In the genomic region with DNA sequence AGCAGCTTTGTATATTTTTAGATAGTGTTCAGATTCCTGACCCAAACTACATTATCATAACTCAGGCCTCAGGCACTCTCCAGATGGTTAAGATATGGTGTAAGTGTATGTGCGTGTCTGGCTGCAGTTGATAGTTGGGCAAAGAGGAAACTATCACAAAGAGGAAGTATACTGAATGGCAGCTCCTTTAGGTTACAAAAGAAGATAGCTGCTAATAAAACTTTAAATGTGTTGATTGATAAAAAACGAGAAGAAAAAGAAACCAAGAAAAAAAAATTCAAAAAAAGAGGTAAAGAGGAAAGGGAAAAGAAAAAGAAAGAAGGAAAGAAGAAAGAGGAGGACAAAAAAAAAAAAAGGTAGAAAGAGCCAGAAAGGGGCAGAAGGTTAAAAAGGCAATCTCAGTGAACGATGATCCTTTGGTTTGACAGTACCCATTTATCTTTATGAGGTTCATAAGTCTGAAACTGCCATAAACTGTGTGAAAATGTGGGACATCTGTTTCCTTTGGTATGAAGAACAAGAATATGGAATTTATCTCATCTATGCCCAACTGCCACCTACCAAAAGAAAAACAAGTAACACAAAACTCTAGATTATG, we compare ENCODE assay signal across 8 cellular contexts. TPM values are rescaled to one million over a fixed set of nuclear protein-coding genes. Genes with fewer than 3 reads are reported as not detected.
DNase-seq lines count a peak whose midpoint lies in the region; ATAC-seq and TF ChIP-seq lines count a peak whose summit lies in the region.

No MANE protein-coding gene starts in this region.

- no peaks in the 10 kb centered on the region for H4K20me1 ChIP-seq in hepatocyte (ENCODE audit: insufficient read depth, poor library complexity, severe bottlenecking)

- TF ChIP-seq CTCF in GM10266 (IDR thresholded peaks at IDR 0.05; ENCODE audit: control insufficient read depth, insufficient read depth, low read depth, missing control alignments), result no peak
- no peak for TF ChIP-seq CTCF in Panc1 (IDR thresholded peaks at IDR 0.05)
- no peak for TF ChIP-seq CTCF in hepatocyte (IDR thresholded peaks at IDR 0.05; ENCODE audit: poor library complexity)

- ATAC-seq in HG02588 (IDR thresholded peaks at IDR 0.05; ENCODE audit: unreplicated experiment) (peak; percentile 65), Panc1 (peak; percentile 71; the same call in 1 of the 2 replicates)

- H3K27ac ChIP-seq in Panc1 (ENCODE audit: low read length), result peak overlapping the region; percentile 7; the same call in 1 of the 2 replicates
- peak overlapping the region; percentile 14 for H3K27ac ChIP-seq in hepatocyte

- 46% methylated on average over 3 of the region's 3 CpGs for WGBS in hepatocyte (ENCODE audit: low lambda C conversion rate, missing lambda C conversion rate)

- DNase-seq in GM10266 (ENCODE audit: extremely low spot score), result peak; percentile 26
- no peak for DNase-seq in Panc1 (ENCODE audit: low read depth, low spot score)
- peak; percentile 12 for DNase-seq in hepatocyte (ENCODE audit: low spot score)
- no peak for DNase-seq in NCI-H446 (lab: John Stamatoyannopoulos, UW)
- DNase-seq in activated CD8-positive, alpha-beta memory T cell treated with anti-CD3 and anti-CD28 coated beads, Interleukin-2, amount 50 U/mL, for 48 hours, result no peak
- DNase-seq in activated CD4-positive, CD25-positive, alpha-beta regulatory T cell treated with anti-CD3 and anti-CD28 coated beads, Interleukin-2, amount 50 U/mL, for 72 hours, result no peak
- no peak for DNase-seq in cerebellar nuclear complex (lab: John Stamatoyannopoulos, UW)

- intact Hi-C loops in Panc1 (cut with micrococcal nuclease; ENCODE audit: unreplicated experiment), result no loop called here

- H3K9me2 ChIP-seq in hepatocyte (replicated peaks; ENCODE audit: insufficient read depth), result no peaks in the 10 kb centered on the region

- peaks cover 2% of the 10 kb centered on the region for H3K79me2 ChIP-seq in hepatocyte

- H3K4me2 ChIP-seq in hepatocyte, result peak overlapping the region; percentile 24

- in situ Hi-C loops in Panc1 (cut with HindIII; ENCODE audit: low pct_unique_long_range_greater_than_20kb, low sequenced_read_pairs), result no loop called here

- H3K9me3 ChIP-seq in Panc1 (ENCODE audit: control insufficient read depth, insufficient read depth, low read depth, low read length), result no peaks in the 10 kb centered on the region
- H3K9me3 ChIP-seq in hepatocyte (ENCODE audit: low read depth), result peaks cover 3% of the 10 kb centered on the region

- H3K36me3 ChIP-seq in Panc1 (ENCODE audit: control insufficient read depth, insufficient read depth, low read length) (no peaks in the 10 kb centered on the region), hepatocyte (replicated peaks; ENCODE audit: insufficient read depth, low read depth) (no peaks in the 10 kb centered on the region)

- H3K4me1 ChIP-seq in Panc1 (ENCODE audit: control insufficient read depth, insufficient read depth, low read length) (peaks cover 5% of the 10 kb centered on the region; the same call in 1 of the 2 replicates), hepatocyte (ENCODE audit: insufficient read depth) (no peaks in the 10 kb centered on the region)

- H2AFZ ChIP-seq in hepatocyte, result no peak overlapping the region

- no TSS peak for BruUV-seq in Panc1 (replicated peaks; lab: Mats Ljungman, UMichigan)

- H3K27me3 ChIP-seq in Panc1 (ENCODE audit: control insufficient read depth, insufficient read depth, low read length) (no peaks in the 10 kb centered on the region), hepatocyte (no peaks in the 10 kb centered on the region)

- H3K4me3 ChIP-seq in Panc1 (ENCODE audit: low read depth in 2 of 2, low read length in 2 of 2) (no peak overlapping the region), hepatocyte (no peak overlapping the region)

- POLR2A ChIA-PET in Panc1 (lab: Charles Lee), result no interaction called here

- CTCF ChIA-PET in Panc1 (lab: Charles Lee), result no interaction called here

RNA-seq across cellular contexts. Expression of a gene that starts 42.2 kb away (rescaled TPM):
- total RNA-seq in Panc1 (2021; ENCODE audit: unreplicated experiment) (30.5 TPM), hepatocyte (19.1 and 20.0 TPM in 2 replicates)
- 21.2 TPM for polyA plus RNA-seq in Panc1 (2012; ENCODE audit: insufficient read length)
- 28.7 and 38.4 TPM in 2 replicates for polyA plus RNA-seq in hepatocyte

RNA-seq across cellular contexts. Expression of a gene that starts 45.8 kb away (rescaled TPM):
- total RNA-seq in Panc1 (2021; ENCODE audit: unreplicated experiment), result 37.4 TPM
- polyA plus RNA-seq in Panc1 (2012; ENCODE audit: insufficient read length), result 17.8 TPM
- total RNA-seq in hepatocyte, result 40.0 and 43.4 TPM in 2 replicates
- 21.1 and 24.0 TPM in 2 replicates for polyA plus RNA-seq in hepatocyte

Comparison
In these comparisons a context has a peak if more than half of its experiments do, and no peak if none do; other contexts are left out.
1. DNase-seq: peak in GM10266 (single experiment) and hepatocyte (single experiment); none in Panc1 (single experiment), NCI-H446 (0 of 2), activated CD8-positive, alpha-beta memory T cell treated with anti-CD3 and anti-CD28 coated beads, Interleukin-2, amount 50 U/mL, for 48 hours (single experiment), activated CD4-positive, CD25-positive, alpha-beta regulatory T cell treated with anti-CD3 and anti-CD28 coated beads, Interleukin-2, amount 50 U/mL, for 72 hours (single experiment) and cerebellar nuclear complex (0 of 2).